ENCODE assay signal across 24 cellular contexts in the genomic region with DNA sequence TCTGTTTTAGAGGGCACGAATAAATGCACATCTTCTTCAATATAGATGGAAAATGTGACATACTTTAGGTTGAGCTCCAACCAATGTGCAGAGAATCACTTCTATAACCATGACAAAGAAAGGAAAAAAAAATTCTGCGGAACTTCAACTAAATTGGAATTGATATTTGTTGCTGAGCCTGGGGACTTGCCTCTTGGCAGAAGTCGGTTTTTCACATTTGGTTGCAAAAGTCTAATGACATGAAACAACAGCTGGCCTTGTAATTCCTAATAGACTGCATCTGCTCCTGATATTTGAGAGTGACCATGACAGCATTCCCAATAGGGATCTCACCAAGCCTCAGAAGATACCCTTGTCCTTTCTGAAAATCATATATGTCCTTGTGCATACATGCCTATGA.
DNase-seq lines count a peak whose midpoint lies in the region; ATAC-seq, FAIRE-seq and TF ChIP-seq lines count a peak whose summit lies in the region.
"Had no signal": no experiment of that assay in that cellular context is flagged by ENCODE, and none has a peak within 500 bp of the region (broad histone marks: within the 10 kb centered on the region; RNA-seq: fewer than 3 reads in every experiment).

No MANE protein-coding gene starts in this region.

- WGBS in right cardiac atrium = 57% methylated on average over 3 of the region's 3 CpGs
- 74 to 89% (median 85%) methylated on average over 3 of the region's 3 CpGs for WGBS in small intestine, 3 donors
- 88 to 89% methylated on average over 3 of the region's 3 CpGs for WGBS in sigmoid colon, 2 donors

- H3K27ac ChIP-seq in right cardiac atrium (ENCODE audit: low read length) = no peak overlapping the region
- H3K27ac ChIP-seq in small intestine (ENCODE audit: low read depth in 1 of 2, low read length in 1 of 2) = no peak overlapping the region
- H3K27ac ChIP-seq in sigmoid colon = no peak overlapping the region
- H3K27ac ChIP-seq: BLaER1 had no signal

- TF ChIP-seq CTCF in sigmoid colon (IDR thresholded peaks at IDR 0.05) = no peak

- no peak for TF ChIP-seq EP300 in sigmoid colon (IDR thresholded peaks at IDR 0.05)

- H3K9me3 Mint-ChIP-seq in immature natural killer cell = peaks cover 0 to 5% (median 2%) of the 10 kb centered on the region in 6 donors
- H3K9me3 Mint-ChIP-seq: H9 had no signal

- ATAC-seq in Right ventricle myocardium superior (ENCODE audit: poor library complexity) (peak; percentile 90), right cardiac atrium (peak; percentile 55 to 59)
- ATAC-seq: GM12878 had no signal

- FAIRE-seq in small intestine (lab: Jason Lieb, UNC) = no peak
- FAIRE-seq: A204.1, GM12878, HTR-8/SVneo had no signal

- H3K4me1 ChIP-seq in right cardiac atrium (ENCODE audit: control insufficient read depth, insufficient read depth, low read length) = no peaks in the 10 kb centered on the region
- no peaks in the 10 kb centered on the region for H3K4me1 ChIP-seq in small intestine (ENCODE audit: control insufficient read depth in 2 of 2, insufficient read depth in 1 of 2, low read depth in 1 of 2, low read length in 1 of 2)
- no peaks in the 10 kb centered on the region for H3K4me1 ChIP-seq in sigmoid colon
- no peaks in the 10 kb centered on the region for H3K4me1 ChIP-seq in HAP-1
- H3K4me1 ChIP-seq: BLaER1 had no signal

- H3K36me3 ChIP-seq in small intestine (ENCODE audit: control insufficient read depth in 2 of 2, insufficient read depth in 2 of 2, low read length in 2 of 2) (no peaks in the 10 kb centered on the region), sigmoid colon (no peaks in the 10 kb centered on the region), HAP-1 (replicated peaks) (no peaks in the 10 kb centered on the region)
- H3K36me3 ChIP-seq: BLaER1, MG63 had no signal

- DNase-seq in Right ventricle myocardium superior = no peak
- DNase-seq in cardiac septum (ENCODE audit: low spot score) = no peak
- DNase-seq in dedifferentiated amniotic fluid mesenchymal stem cell (ENCODE audit: extremely low spot score) = peak; percentile 55
- peak in 1 of 3 donors; percentile 22 for DNase-seq in right cardiac atrium
- DNase-seq in small intestine = no peak
- no peak for DNase-seq in immature natural killer cell
- no peak for DNase-seq in sigmoid colon
- DNase-seq in HAP-1 (ENCODE audit: low spot score in 2 of 2) = no peak
- DNase-seq: CD4-positive, alpha-beta memory T cell; DMS53; EL; H9; Karpas-422; MG63; NCI-H1048; NCI-H1436 treated with DMSO at 0.1 percent for 48 hours; NCI-H2029; NCI-H2171; NCI-H748 treated with DMSO at 0.1 percent for 48 hours; OCI-M1 had no signal

- H3K9me3 ChIP-seq in right cardiac atrium (ENCODE audit: control insufficient read depth, low read length) = no peaks in the 10 kb centered on the region
- no peaks in the 10 kb centered on the region for H3K9me3 ChIP-seq in small intestine (ENCODE audit: control insufficient read depth, low read depth)
- no peaks in the 10 kb centered on the region for H3K9me3 ChIP-seq in sigmoid colon
- H3K9me3 ChIP-seq in HAP-1 = no peaks in the 10 kb centered on the region; the same call in 1 of the 2 replicates
- H3K9me3 ChIP-seq: BLaER1, MG63 had no signal

- no peaks in the 10 kb centered on the region for H3K4me1 Mint-ChIP-seq in immature natural killer cell
- H3K4me1 Mint-ChIP-seq: CD4-positive, alpha-beta memory T cell; H9 had no signal

- no peaks in the 10 kb centered on the region for H3K27me3 ChIP-seq in right cardiac atrium (ENCODE audit: control insufficient read depth, insufficient read depth)
- H3K27me3 ChIP-seq in small intestine (ENCODE audit: control insufficient read depth in 2 of 2, insufficient read depth in 2 of 2, low read length in 2 of 2) = no peaks in the 10 kb centered on the region
- no peaks in the 10 kb centered on the region for H3K27me3 ChIP-seq in sigmoid colon
- H3K27me3 ChIP-seq in HAP-1 (ENCODE audit: low read depth) = no peaks in the 10 kb centered on the region
- H3K27me3 ChIP-seq: BLaER1, MG63 had no signal

- in situ Hi-C loops in HAP-1 (cut with MboI; ENCODE audit: low sequenced_read_pairs) = no loop called here

- H3K27ac Mint-ChIP-seq in immature natural killer cell = no peak overlapping the region
- H3K27ac Mint-ChIP-seq: CD4-positive, alpha-beta memory T cell; H9 had no signal

- H3K36me3 Mint-ChIP-seq in immature natural killer cell = no peaks in the 10 kb centered on the region
- H3K36me3 Mint-ChIP-seq: CD4-positive, alpha-beta memory T cell had no signal

- TF ChIP-seq POLR2A in sigmoid colon (IDR thresholded peaks at IDR 0.05) = no peak

- H3K4me3 ChIP-seq in right cardiac atrium (ENCODE audit: low read length) = no peak overlapping the region
- H3K4me3 ChIP-seq in small intestine (ENCODE audit: low read depth in 1 of 2, low read length in 2 of 2) = no peak overlapping the region
- H3K4me3 ChIP-seq in sigmoid colon = no peak overlapping the region
- no peak overlapping the region for H3K4me3 ChIP-seq in HAP-1
- H3K4me3 ChIP-seq: BLaER1, GM12878, MG63 had no signal

- H3K4me3 Mint-ChIP-seq in immature natural killer cell = no peak overlapping the region
- H3K4me3 Mint-ChIP-seq: CD4-positive, alpha-beta memory T cell; H9 had no signal

- intact Hi-C loops in Right ventricle myocardium superior (cut with DNase I) (no loop called here), cardiac septum (cut with DNase I) (no loop called here), right cardiac atrium (cut with DNase I) (loop anchor here in 1 of 4 donors (10.0 kb wide), 1 partner anchor 852 kb away; no protein-coding TSS in a partner anchor), sigmoid colon (cut with DNase I) (no loop called here)

- no peaks in the 10 kb centered on the region for H3K27me3 Mint-ChIP-seq in immature natural killer cell (ENCODE audit: low read depth in 3 of 3)
